Comparison of ENCODE assay signal across 7 cellular contexts in the genomic region with DNA sequence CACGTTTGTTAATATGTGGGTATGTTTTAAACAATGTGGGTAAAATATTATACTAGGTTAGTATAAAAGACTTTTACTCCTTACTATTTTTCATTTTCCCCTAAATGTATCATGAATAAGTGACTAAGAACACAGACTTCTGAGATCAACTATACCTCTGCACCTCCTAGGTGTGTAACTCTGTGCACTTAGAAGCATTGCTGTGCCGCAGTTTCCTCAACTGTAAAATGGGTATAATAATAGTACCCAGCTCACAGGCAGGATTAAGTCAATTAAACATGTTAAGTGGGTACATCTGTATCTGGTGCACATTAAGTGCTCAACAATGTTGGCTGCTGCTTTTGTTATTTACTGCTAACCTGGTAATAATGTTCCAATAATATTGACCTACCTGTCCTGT.
"Had no signal": no experiment of that assay in that cellular context is flagged by ENCODE, and none has a peak within 500 bp of the region (broad histone marks: within the 10 kb centered on the region; RNA-seq: fewer than 3 reads in every experiment).

No MANE protein-coding gene starts in this region.

- H2AFZ ChIP-seq: GM23338 had no signal

- H3K4me2 ChIP-seq: GM23338 had no signal

- DNase-seq: H9, HCEC 1CT, KBM-7 had no signal

- FAIRE-seq: H1, H54, HTR-8/SVneo had no signal

- ATAC-seq: GM23338 had no signal

- H3K4me3 ChIP-seq: GM23338 had no signal
